7 cellular contexts compared by ENCODE assay signal in the genomic region with DNA sequence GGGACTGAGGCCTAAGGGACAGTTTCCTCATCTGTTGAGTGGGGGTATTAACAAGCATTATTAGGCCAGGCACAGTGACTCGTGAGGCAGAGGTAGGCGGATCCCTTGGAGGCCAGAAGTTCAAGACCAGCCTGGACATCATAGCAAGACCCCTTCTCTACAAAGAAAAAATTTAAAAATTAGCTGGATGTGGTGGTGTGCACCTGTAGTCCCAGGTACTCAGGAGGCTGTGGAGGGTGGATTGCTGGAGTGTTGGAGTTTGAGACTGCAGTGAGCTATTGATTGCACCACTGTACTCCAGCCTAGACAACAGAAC. TPM values are rescaled to one million over a fixed set of nuclear protein-coding genes. Genes with fewer than 3 reads are reported as not detected.
DNase-seq lines count a peak whose midpoint lies in the region; ATAC-seq and TF ChIP-seq lines count a peak whose summit lies in the region.

No MANE protein-coding gene starts in this region.

- no peak overlapping the region for H2BK15ac ChIP-seq in mesendoderm (replicated peaks; ENCODE audit: low read depth)

- no peak overlapping the region for H3K23ac ChIP-seq in mesendoderm (ENCODE audit: low read length)

- TF ChIP-seq EP300 in suprapubic skin (IDR thresholded peaks at IDR 0.05): no peak

- peaks cover 24 to 33% (median 30%) of the 10 kb centered on the region in 3 donors for H3K4me1 Mint-ChIP-seq in T-cell

- no peaks in the 10 kb centered on the region for H3K36me3 Mint-ChIP-seq in T-cell

- POLR2A ChIA-PET in T-cell (lab: Charles Lee): interaction anchor here (0.6 to 1.7 kb wide), 6 partner anchors 11 to 190 kb away, joined by 3 to 13 read pairs (median 5); partner anchors contain the start of gene FOSB (in 1 of the 2)

- no peaks in the 10 kb centered on the region for H3K9me3 Mint-ChIP-seq in T-cell

- WGBS in mesendoderm (ENCODE audit: extremely low coverage, insufficient coverage, low lambda C conversion rate): no CpG with 5 or more reads among the region's 2 CpGs
- 55% methylated on average over 2 of the region's 2 CpGs for WGBS in suprapubic skin

- H2BK5ac ChIP-seq in mesendoderm (ENCODE audit: low read length): no peak overlapping the region

- no peak overlapping the region for H3K4ac ChIP-seq in mesendoderm (ENCODE audit: low read depth, low read length)

- H3K36me3 ChIP-seq in HUES48 (ENCODE audit: control insufficient read depth, insufficient read depth, low read length) (no peaks in the 10 kb centered on the region), ascending aorta (no peaks in the 10 kb centered on the region), mesendoderm (ENCODE audit: control insufficient read depth, insufficient read depth, low read length) (no peaks in the 10 kb centered on the region), suprapubic skin (no peaks in the 10 kb centered on the region)

- H3K4me1 ChIP-seq in HUES48 (ENCODE audit: control insufficient read depth, insufficient read depth, low read length) (peaks cover 5% of the 10 kb centered on the region; the same call in 1 of the 2 replicates), ascending aorta (peaks cover 20 to 28% of the 10 kb centered on the region in 2 donors), mesendoderm (ENCODE audit: control insufficient read depth, low read depth, low read length) (no peaks in the 10 kb centered on the region), suprapubic skin (peaks cover 33% of the 10 kb centered on the region)

- H3K9me3 ChIP-seq in HUES48 (ENCODE audit: control insufficient read depth, insufficient read depth, low read length) (no peaks in the 10 kb centered on the region), ascending aorta (no peaks in the 10 kb centered on the region), suprapubic skin (no peaks in the 10 kb centered on the region)

- no peak overlapping the region for H2BK120ac ChIP-seq in mesendoderm (ENCODE audit: low read depth, low read length)

- H3K27ac ChIP-seq in HUES48 (ENCODE audit: low read depth, low read length): peak overlapping the region; percentile 91
- peak overlapping the region; percentile 80 to 93 for H3K27ac ChIP-seq in ascending aorta
- H3K27ac ChIP-seq in mesendoderm (ENCODE audit: low read depth, low read length): no peak overlapping the region
- H3K27ac ChIP-seq in suprapubic skin: peak overlapping the region; percentile 85

- H3K79me1 ChIP-seq in mesendoderm (ENCODE audit: low read length): no peaks in the 10 kb centered on the region

- no peak overlapping the region for H4K5ac ChIP-seq in mesendoderm (ENCODE audit: low read length)

- H2AK5ac ChIP-seq in mesendoderm (ENCODE audit: low read length): no peak overlapping the region

- H3K27me3 ChIP-seq in HUES48 (ENCODE audit: control insufficient read depth, insufficient read depth, low read length) (peaks cover 10% of the 10 kb centered on the region), ascending aorta (no peaks in the 10 kb centered on the region), mesendoderm (ENCODE audit: insufficient read depth, low read length, poor library complexity) (no peaks in the 10 kb centered on the region), suprapubic skin (no peaks in the 10 kb centered on the region)

- no peaks in the 10 kb centered on the region for H3K79me2 ChIP-seq in mesendoderm (ENCODE audit: control insufficient read depth, insufficient read depth, low read length)

- peak overlapping the region in 1 of 3 donors; percentile 50 for H3K4me3 Mint-ChIP-seq in T-cell

- H3K27ac Mint-ChIP-seq in T-cell: peak overlapping the region in 1 of 2 donors; percentile 11

- CTCF ChIA-PET in T-cell (lab: Charles Lee): interaction anchor here (0.6 to 1.2 kb wide), 7 partner anchors 12 to 1022 kb away, joined by 3 to 6 read pairs (median 5); partner anchors contain the start of gene FOSB (in 1 of the 2)

- H3K18ac ChIP-seq in mesendoderm (ENCODE audit: low read length): no peak overlapping the region

- H4K8ac ChIP-seq in mesendoderm (ENCODE audit: low read depth, low read length): no peak overlapping the region

- H3K4me2 ChIP-seq in mesendoderm (ENCODE audit: low read length): no peak overlapping the region

- peak overlapping the region; percentile 70 for H3K56ac ChIP-seq in mesendoderm (ENCODE audit: low read length)

- intact Hi-C loops in ascending aorta (cut with DNase I): loop anchor here (1.0 kb wide), 1 partner anchor 11 kb away; the partner anchor contains the start of gene FOSB

- H3K27me3 Mint-ChIP-seq in T-cell: peaks cover 0 to 3% of the 10 kb centered on the region in 2 donors

- TF ChIP-seq CTCF in ascending aorta (IDR thresholded peaks at IDR 0.05): no peak
- TF ChIP-seq CTCF in suprapubic skin (IDR thresholded peaks at IDR 0.05): no peak

- DNase-seq in ascending aorta (ENCODE audit: low spot score in 2 of 2) (no peak), mesendoderm (no peak), suprapubic skin (ENCODE audit: low spot score in 2 of 2) (no peak), cerebellar cortex (ENCODE audit: low spot score) (no peak), T-cell (no peak)
- no peak for DNase-seq in activated CD4-positive, alpha-beta T cell treated with anti-CD3 and anti-CD28 coated beads, Interleukin-2, amount 50 U/mL, for 1 hour

- H3K4me3 ChIP-seq in HUES48 (ENCODE audit: low read depth, low read length) (no peak overlapping the region), ascending aorta (peak overlapping the region in 1 of 2 donors; percentile 49), mesendoderm (ENCODE audit: low read length) (no peak overlapping the region), suprapubic skin (no peak overlapping the region)

- H3K9ac ChIP-seq in HUES48 (ENCODE audit: low read depth, low read length): peak overlapping the region; percentile 67
- no peak overlapping the region for H3K9ac ChIP-seq in mesendoderm (ENCODE audit: low read length)

- ATAC-seq in T-cell (replicated peaks in 1 of 4): no peak

- no peak for TF ChIP-seq POLR2A in suprapubic skin (IDR thresholded peaks at IDR 0.05)

RNA-seq across cellular contexts. Expression of gene FOSB, which starts 11.3 kb away (rescaled TPM):
- total RNA-seq in ascending aorta: 511 TPM
- polyA plus RNA-seq in mesendoderm (2013, experiment 1 of 2): 0.29 TPM
- 0.34 TPM for polyA plus RNA-seq in mesendoderm (2013, experiment 2 of 2)
- total RNA-seq in suprapubic skin: 100 to 1,000 TPM; 326 to 676 (median 518) TPM
- 1,000 to 10,000 TPM in 1 of 5 donors, 100 to 1,000 TPM in 1, 10 to 100 TPM in 1, 1 to 10 TPM in 2; 6.7 to 1,173 (median 10.4) TPM for total RNA-seq in T-cell

RNA-seq across cellular contexts. Expression of gene ERCC1, which starts 32.7 kb away (rescaled TPM):
- total RNA-seq in ascending aorta (142 TPM), suprapubic skin (100 to 1,000 TPM; 102 to 120 (median 106) TPM), T-cell (10 to 100 TPM; 41.7 to 55.4 (median 51.6) TPM)
- 41.5 TPM for polyA plus RNA-seq in mesendoderm (2013, experiment 1 of 2)
- polyA plus RNA-seq in mesendoderm (2013, experiment 2 of 2): 39.9 TPM

RNA-seq across cellular contexts. Expression of gene RTN2, which starts 40.4 kb away (rescaled TPM):
- total RNA-seq in ascending aorta (37.1 TPM), suprapubic skin (10 to 100 TPM in 2 of 4 donors, 1 to 10 TPM in 2; 5.4 to 12.2 (median 10.7) TPM), T-cell (1 to 10 TPM; 1.7 to 2.5 (median 2.2) TPM)
- polyA plus RNA-seq in mesendoderm (2013, experiment 1 of 2): 17.1 TPM
- polyA plus RNA-seq in mesendoderm (2013, experiment 2 of 2): 17.0 TPM

RNA-seq across cellular contexts. Expression of gene PPM1N, which starts 41.8 kb away (rescaled TPM):
- 2.2 TPM for total RNA-seq in ascending aorta
- polyA plus RNA-seq in mesendoderm (2013, experiment 1 of 2): 12.4 TPM
- polyA plus RNA-seq in mesendoderm (2013, experiment 2 of 2): 12.1 TPM
- 1 to 10 TPM; 2.9 to 6.3 (median 5.6) TPM for total RNA-seq in suprapubic skin
- 10 to 100 TPM in 2 of 5 donors, 1 to 10 TPM in 3; 5.6 to 14.6 (median 10.0) TPM for total RNA-seq in T-cell

RNA-seq across cellular contexts. Expression of gene POLR1G, which starts 50.0 kb away (rescaled TPM):
- total RNA-seq in ascending aorta (3.7 TPM), suprapubic skin (10 to 100 TPM in 2 of 4 donors, 1 to 10 TPM in 2; 4.7 to 12.2 (median 8.0) TPM), T-cell (1 to 10 TPM in 3 of 5 donors, under 1 TPM in 2; 0.82 to 6.2 (median 5.0) TPM)
- 53.1 TPM for polyA plus RNA-seq in mesendoderm (2013, experiment 1 of 2)
- polyA plus RNA-seq in mesendoderm (2013, experiment 2 of 2): 52.0 TPM
